Comparison of ENCODE assay signal across 1 cellular context in the genomic region with DNA sequence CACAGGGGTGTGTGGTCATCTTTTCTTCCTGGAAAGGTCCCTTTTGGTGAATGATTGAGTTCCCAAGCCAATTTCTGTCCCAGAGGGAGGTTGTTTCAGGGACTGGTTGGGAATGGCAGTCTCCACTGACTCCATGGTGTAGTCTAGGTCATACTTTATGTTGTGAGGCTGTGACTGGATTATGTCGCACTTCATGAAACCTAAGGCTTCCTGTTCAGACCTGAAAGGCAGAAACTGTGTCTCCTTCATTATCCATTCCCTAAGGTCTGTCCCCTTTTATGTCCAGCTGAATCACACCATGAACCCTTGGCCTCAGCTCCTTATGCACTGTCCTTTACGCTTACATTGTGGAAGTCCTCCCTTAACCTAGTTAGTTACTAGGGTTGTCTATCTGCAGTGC.
TF ChIP-seq lines count a peak whose summit lies in the region.

No MANE protein-coding gene starts in this region.

TF ChIP-seq in WTC11, 78 proteins besides CTCF, POLR2A, EP300 and RAD21 (continued from another document):
- TF ChIP-seq, protein P1, sequence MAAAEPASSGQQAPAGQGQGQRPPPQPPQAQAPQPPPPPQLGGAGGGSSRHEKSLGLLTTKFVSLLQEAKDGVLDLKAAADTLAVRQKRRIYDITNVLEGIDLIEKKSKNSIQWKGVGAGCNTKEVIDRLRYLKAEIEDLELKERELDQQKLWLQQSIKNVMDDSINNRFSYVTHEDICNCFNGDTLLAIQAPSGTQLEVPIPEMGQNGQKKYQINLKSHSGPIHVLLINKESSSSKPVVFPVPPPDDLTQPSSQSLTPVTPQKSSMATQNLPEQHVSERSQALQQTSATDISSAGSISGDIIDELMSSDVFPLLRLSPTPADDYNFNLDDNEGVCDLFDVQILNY (CRISPR knock-in tag; IDR thresholded peaks at IDR 0.05) = no peak
- TF ChIP-seq, protein P2, sequence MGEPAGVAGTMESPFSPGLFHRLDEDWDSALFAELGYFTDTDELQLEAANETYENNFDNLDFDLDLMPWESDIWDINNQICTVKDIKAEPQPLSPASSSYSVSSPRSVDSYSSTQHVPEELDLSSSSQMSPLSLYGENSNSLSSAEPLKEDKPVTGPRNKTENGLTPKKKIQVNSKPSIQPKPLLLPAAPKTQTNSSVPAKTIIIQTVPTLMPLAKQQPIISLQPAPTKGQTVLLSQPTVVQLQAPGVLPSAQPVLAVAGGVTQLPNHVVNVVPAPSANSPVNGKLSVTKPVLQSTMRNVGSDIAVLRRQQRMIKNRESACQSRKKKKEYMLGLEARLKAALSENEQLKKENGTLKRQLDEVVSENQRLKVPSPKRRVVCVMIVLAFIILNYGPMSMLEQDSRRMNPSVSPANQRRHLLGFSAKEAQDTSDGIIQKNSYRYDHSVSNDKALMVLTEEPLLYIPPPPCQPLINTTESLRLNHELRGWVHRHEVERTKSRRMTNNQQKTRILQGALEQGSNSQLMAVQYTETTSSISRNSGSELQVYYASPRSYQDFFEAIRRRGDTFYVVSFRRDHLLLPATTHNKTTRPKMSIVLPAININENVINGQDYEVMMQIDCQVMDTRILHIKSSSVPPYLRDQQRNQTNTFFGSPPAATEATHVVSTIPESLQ (CRISPR knock-in tag; IDR thresholded peaks at IDR 0.05) = no peak
TF ChIP-seq in WTC11: peak in this region for 0.
